In genomic region chr2:229282758-229283546, GRCh38 we compare ENCODE assay signal across 12 cellular contexts. TPM values are rescaled to one million over a fixed set of nuclear protein-coding genes. Genes with fewer than 3 reads are reported as not detected.
DNase-seq lines count a peak whose midpoint lies in the region; ATAC-seq lines count a peak whose summit lies in the region.
"Had no signal": no experiment of that assay in that cellular context is flagged by ENCODE, and none has a peak within 500 bp of the region (broad histone marks: within the 10 kb centered on the region; RNA-seq: fewer than 3 reads in every experiment).

No MANE protein-coding gene starts in this region.

- no peaks in the 10 kb centered on the region for H3K4me1 Mint-ChIP-seq in activated T-cell treated with anti-CD3 and anti-CD28 coated beads, Interleukin-2, amount 50 U/mL, for 72 hours (ENCODE audit: low read depth)
- H3K4me1 Mint-ChIP-seq: stimulated activated naive CD8-positive, alpha-beta T cell treated with anti-CD3 and anti-CD28 coated beads, Interleukin-15, amount 100 ng/mL, for 72 hours had no signal

- no peak overlapping the region for H2AK5ac ChIP-seq in mesendoderm (ENCODE audit: low read length)

- H2BK5ac ChIP-seq in mesendoderm (ENCODE audit: low read length) = no peak overlapping the region

- H3K23ac ChIP-seq in mesendoderm (ENCODE audit: low read length) = no peak overlapping the region

- H2BK15ac ChIP-seq in mesendoderm (replicated peaks; ENCODE audit: low read depth) = no peak overlapping the region

- H3K4me1 ChIP-seq in mesendoderm (ENCODE audit: control insufficient read depth, low read depth, low read length) = no peaks in the 10 kb centered on the region
- H3K4me1 ChIP-seq: spleen had no signal

- peaks cover 0 to under 1% of the 10 kb centered on the region in 2 donors for H3K9me3 Mint-ChIP-seq in activated T-cell treated with anti-CD3 and anti-CD28 coated beads, Interleukin-2, amount 50 U/mL, for 72 hours
- H3K9me3 Mint-ChIP-seq: stimulated activated naive CD8-positive, alpha-beta T cell treated with anti-CD3 and anti-CD28 coated beads, Interleukin-15, amount 100 ng/mL, for 72 hours had no signal

- peak; percentile 13 to 39 for DNase-seq in AML-193 (lab: John Stamatoyannopoulos, UW)
- peak; percentile 98 for DNase-seq in NCI-H226
- DNase-seq in epidermal melanocyte (ENCODE audit: insufficient read length, low spot score) = peak; percentile 53
- peak; percentile 56 for DNase-seq in non-pigmented ciliary epithelial cell (ENCODE audit: low read depth)
- no peak for DNase-seq in activated T-cell treated with anti-CD3 and anti-CD28 coated beads, Interleukin-2, amount 50 U/mL, for 72 hours
- DNase-seq in mesendoderm = no peak
- DNase-seq in central memory CD4-positive, alpha-beta T cell = no peak
- DNase-seq: islet precursor cell; Kasumi-1; spleen; stimulated activated naive CD8-positive, alpha-beta T cell treated with anti-CD3 and anti-CD28 coated beads, Interleukin-15, amount 100 ng/mL, for 72 hours had no signal

- no peak overlapping the region for H3K4me2 ChIP-seq in mesendoderm (ENCODE audit: low read length)

- no peak overlapping the region for H4K8ac ChIP-seq in mesendoderm (ENCODE audit: low read depth, low read length)

- H4K5ac ChIP-seq in mesendoderm (ENCODE audit: low read length) = no peak overlapping the region

- H3K27ac Mint-ChIP-seq in activated T-cell treated with anti-CD3 and anti-CD28 coated beads, Interleukin-2, amount 50 U/mL, for 72 hours = no peak overlapping the region
- H3K27ac Mint-ChIP-seq: stimulated activated naive CD8-positive, alpha-beta T cell treated with anti-CD3 and anti-CD28 coated beads, Interleukin-15, amount 100 ng/mL, for 72 hours had no signal

- no peaks in the 10 kb centered on the region for H3K36me3 ChIP-seq in mesendoderm (ENCODE audit: control insufficient read depth, insufficient read depth, low read length)
- H3K36me3 ChIP-seq: spleen had no signal

- H2BK120ac ChIP-seq in mesendoderm (ENCODE audit: low read depth, low read length) = no peak overlapping the region

- H3K9ac ChIP-seq in mesendoderm (ENCODE audit: low read length) = no peak overlapping the region

- WGBS in mesendoderm (ENCODE audit: extremely low coverage, insufficient coverage, low lambda C conversion rate) = no CpG with 5 or more reads among the region's 5 CpGs

- no peak overlapping the region for H3K4me3 ChIP-seq in mesendoderm (ENCODE audit: low read length)
- H3K4me3 ChIP-seq: spleen had no signal

- H3K79me1 ChIP-seq in mesendoderm (ENCODE audit: low read length) = no peaks in the 10 kb centered on the region

- H3K4ac ChIP-seq in mesendoderm (ENCODE audit: low read depth, low read length) = no peak overlapping the region

- H3K36me3 Mint-ChIP-seq in activated T-cell treated with anti-CD3 and anti-CD28 coated beads, Interleukin-2, amount 50 U/mL, for 72 hours (ENCODE audit: insufficient read depth in 2 of 2) = no peaks in the 10 kb centered on the region

- no peaks in the 10 kb centered on the region for H3K27me3 Mint-ChIP-seq in activated T-cell treated with anti-CD3 and anti-CD28 coated beads, Interleukin-2, amount 50 U/mL, for 72 hours (ENCODE audit: low read depth)
- H3K27me3 Mint-ChIP-seq: stimulated activated naive CD8-positive, alpha-beta T cell treated with anti-CD3 and anti-CD28 coated beads, Interleukin-15, amount 100 ng/mL, for 72 hours had no signal

- no peaks in the 10 kb centered on the region for H3K27me3 ChIP-seq in mesendoderm (ENCODE audit: insufficient read depth, low read length, poor library complexity)
- H3K27me3 ChIP-seq: spleen had no signal

- no peak for ATAC-seq in activated T-cell treated with anti-CD3 and anti-CD28 coated beads, Interleukin-2, amount 50 U/mL, for 72 hours (replicated peaks in 1 of 2)
- no peak for ATAC-seq in HG02642 (IDR thresholded peaks at IDR 0.05; ENCODE audit: poor library complexity, unreplicated experiment)
- ATAC-seq: stimulated activated naive CD8-positive, alpha-beta T cell treated with anti-CD3 and anti-CD28 coated beads, Interleukin-15, amount 100 ng/mL, for 72 hours had no signal

- no peaks in the 10 kb centered on the region for H3K79me2 ChIP-seq in mesendoderm (ENCODE audit: control insufficient read depth, insufficient read depth, low read length)

- H3K27ac ChIP-seq in mesendoderm (ENCODE audit: low read depth, low read length) = no peak overlapping the region
- H3K27ac ChIP-seq: spleen had no signal

- no peak overlapping the region for H3K56ac ChIP-seq in mesendoderm (ENCODE audit: low read length)

- H3K4me3 Mint-ChIP-seq in activated T-cell treated with anti-CD3 and anti-CD28 coated beads, Interleukin-2, amount 50 U/mL, for 72 hours = no peak overlapping the region
- H3K4me3 Mint-ChIP-seq: stimulated activated naive CD8-positive, alpha-beta T cell treated with anti-CD3 and anti-CD28 coated beads, Interleukin-15, amount 100 ng/mL, for 72 hours had no signal

- H3K18ac ChIP-seq in mesendoderm (ENCODE audit: low read length) = no peak overlapping the region

RNA-seq across cellular contexts. Expression of gene PID1, which starts 11.9 kb away (rescaled TPM):
- not detected for total RNA-seq in activated T-cell treated with anti-CD3 and anti-CD28 coated beads, Interleukin-2, amount 50 U/mL, for 72 hours
- polyA plus RNA-seq in mesendoderm (2013, experiment 1 of 2) = 1.9 TPM
- 2.1 TPM for polyA plus RNA-seq in mesendoderm (2013, experiment 2 of 2)

Comparison
In these comparisons a context has a peak if more than half of its experiments do, and no peak if none do; other contexts are left out.
1. DNase-seq: peak in AML-193 (2 of 2), NCI-H226 (single experiment), epidermal melanocyte (single experiment) and non-pigmented ciliary epithelial cell (single experiment); none in activated T-cell treated with anti-CD3 and anti-CD28 coated beads, Interleukin-2, amount 50 U/mL, for 72 hours (0 of 2), mesendoderm (single experiment) and central memory CD4-positive, alpha-beta T cell (single experiment).